8 cellular contexts compared by ENCODE assay signal in genomic region chr9:91711755-91712591, GRCh38.
DNase-seq lines count a peak whose midpoint lies in the region; ATAC-seq and TF ChIP-seq lines count a peak whose summit lies in the region.

No MANE protein-coding gene starts in this region.

- no peak for TF ChIP-seq CTCF in activated CD8-positive, alpha-beta T cell treated with anti-CD3 and anti-CD28 coated beads for 36 hours (IDR thresholded peaks at IDR 0.05)
- TF ChIP-seq CTCF in lower lobe of right lung (IDR thresholded peaks at IDR 0.05) = no peak

- ATAC-seq in GM21360 (IDR thresholded peaks at IDR 0.05; ENCODE audit: unreplicated experiment) (peak; percentile 84), HG03565 (IDR thresholded peaks at IDR 0.05; ENCODE audit: unreplicated experiment) (peak; percentile 88), lower lobe of right lung (peak; percentile 53 to 74)
- ATAC-seq in activated CD8-positive, alpha-beta T cell treated with anti-CD3 and anti-CD28 coated beads for 36 hours = peak; percentile 97

- DNase-seq in EH (ENCODE audit: low read depth) (peak; percentile 7), lower lobe of right lung (peak; percentile 50), COR-L47 (lab: John Stamatoyannopoulos, UW) (no peak), GM03348 (ENCODE audit: low spot score) (no peak), NCI-H446 (lab: John Stamatoyannopoulos, UW) (no peak)
- peak; percentile 92 for DNase-seq in activated CD8-positive, alpha-beta T cell treated with anti-CD3 and anti-CD28 coated beads for 36 hours

- POLR2A ChIA-PET in activated CD8-positive, alpha-beta T cell treated with anti-CD3 and anti-CD28 coated beads for 36 hours (lab: Charles Lee) = interaction anchor here (0.7 kb wide), 1 partner anchor 154 kb away, joined by 3 read pairs; no protein-coding TSS in a partner anchor

- no peak overlapping the region for H3K4me3 Mint-ChIP-seq in activated CD8-positive, alpha-beta T cell treated with anti-CD3 and anti-CD28 coated beads for 36 hours

- H3K36me3 ChIP-seq in lower lobe of right lung = no peaks in the 10 kb centered on the region

- H3K36me3 Mint-ChIP-seq in activated CD8-positive, alpha-beta T cell treated with anti-CD3 and anti-CD28 coated beads for 36 hours (ENCODE audit: low read depth) = no peaks in the 10 kb centered on the region

- no peak overlapping the region for H3K27ac ChIP-seq in lower lobe of right lung

- no peak overlapping the region for H3K4me3 ChIP-seq in lower lobe of right lung

- CTCF ChIA-PET in activated CD8-positive, alpha-beta T cell treated with anti-CD3 and anti-CD28 coated beads for 36 hours (lab: Charles Lee) = interaction anchor here (1.5 kb wide), 1 partner anchor 22 kb away, joined by 5 read pairs; no protein-coding TSS in a partner anchor

- H3K27ac Mint-ChIP-seq in activated CD8-positive, alpha-beta T cell treated with anti-CD3 and anti-CD28 coated beads for 36 hours = no peak overlapping the region

- intact Hi-C loops in activated CD8-positive, alpha-beta T cell treated with anti-CD3 and anti-CD28 coated beads for 36 hours (cut with micrococcal nuclease) = no loop called here
- intact Hi-C loops in lower lobe of right lung (cut with DNase I) = no loop called here

- no peaks in the 10 kb centered on the region for H3K4me1 ChIP-seq in lower lobe of right lung

- peaks cover 18% of the 10 kb centered on the region for H3K27me3 Mint-ChIP-seq in activated CD8-positive, alpha-beta T cell treated with anti-CD3 and anti-CD28 coated beads for 36 hours

- peaks cover 5% of the 10 kb centered on the region for H3K9me3 Mint-ChIP-seq in activated CD8-positive, alpha-beta T cell treated with anti-CD3 and anti-CD28 coated beads for 36 hours

- H3K9me3 ChIP-seq in lower lobe of right lung = no peaks in the 10 kb centered on the region

- peaks cover 7% of the 10 kb centered on the region for H3K4me1 Mint-ChIP-seq in activated CD8-positive, alpha-beta T cell treated with anti-CD3 and anti-CD28 coated beads for 36 hours (ENCODE audit: low read depth)

- peaks cover 5% of the 10 kb centered on the region for H3K27me3 ChIP-seq in lower lobe of right lung (ENCODE audit: low read depth)

Comparison
In these comparisons a context has a peak if more than half of its experiments do, and no peak if none do; other contexts are left out.
1. DNase-seq: peak in EH (single experiment), activated CD8-positive, alpha-beta T cell treated with anti-CD3 and anti-CD28 coated beads for 36 hours (single experiment) and lower lobe of right lung (single experiment); none in COR-L47 (single experiment), GM03348 (single experiment) and NCI-H446 (0 of 2).
2. Peak in every context shown above with its lines, with median percentiles within 50 percentile points of each other: ATAC-seq.